ENCODE assay signal across 8 cellular contexts in the genomic region with DNA sequence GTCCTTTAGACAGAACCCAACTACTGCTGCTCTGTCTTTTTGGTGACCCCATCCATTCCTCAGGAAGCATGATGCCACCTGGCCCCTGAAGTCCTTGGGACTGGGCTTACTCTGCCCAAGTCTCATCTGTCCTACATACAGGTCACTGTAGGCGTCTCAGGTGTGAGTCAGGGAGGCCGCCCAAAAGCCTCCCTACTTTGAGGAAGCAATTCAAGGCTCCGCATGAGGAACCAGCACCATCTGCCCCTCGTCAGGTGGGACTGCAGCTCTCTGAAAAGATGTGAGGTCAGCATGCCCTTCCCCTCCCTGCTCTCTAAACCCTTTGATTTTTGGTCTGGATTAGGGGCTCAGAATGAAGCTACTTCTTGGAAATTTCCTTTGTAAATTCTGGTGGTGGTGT.
DNase-seq lines count a peak whose midpoint lies in the region; ATAC-seq and TF ChIP-seq lines count a peak whose summit lies in the region.

No MANE protein-coding gene starts in this region.

- H3F3A ChIP-seq in MM.1S (ENCODE audit: insufficient read depth, low read length), result no peaks in the 10 kb centered on the region
- H3F3A ChIP-seq in GM23248 (ENCODE audit: insufficient read depth), result 0 out of 2 replicates have a peak, but pooled peaks cover 4% of the 10 kb centered on the region

- no peaks in the 10 kb centered on the region for H3K79me2 ChIP-seq in MM.1S (ENCODE audit: low read length)
- no peaks in the 10 kb centered on the region for H3K79me2 ChIP-seq in GM23248 (ENCODE audit: insufficient read depth)

- no peaks in the 10 kb centered on the region for H3K9me3 ChIP-seq in MM.1S (replicated peaks; ENCODE audit: insufficient read depth, low read length)
- H3K9me3 ChIP-seq in GM23248 (ENCODE audit: low read depth), result no peaks in the 10 kb centered on the region

- H3K36me3 ChIP-seq in MM.1S (replicated peaks; ENCODE audit: insufficient read depth, low read length) (no peaks in the 10 kb centered on the region), GM23248 (ENCODE audit: low read depth) (no peaks in the 10 kb centered on the region)

- WGBS in GM23248 (ENCODE audit: low coverage in 1 of 2, low lambda C conversion rate in 2 of 2, missing lambda C conversion rate in 2 of 2), 2 experiments, result 85 to 86% methylated on average over 4 of the region's 4 CpGs

- H2AFZ ChIP-seq in MM.1S (ENCODE audit: low read length), result no peak overlapping the region
- no peak overlapping the region for H2AFZ ChIP-seq in GM23248

- H3K27ac ChIP-seq in MM.1S (ENCODE audit: low read length), result no peak overlapping the region
- no peak overlapping the region for H3K27ac ChIP-seq in GM23248

- ATAC-seq in GM21576 (IDR thresholded peaks at IDR 0.05; ENCODE audit: unreplicated experiment), result peak; percentile 92

- H3K27me3 ChIP-seq in MM.1S (replicated peaks; ENCODE audit: insufficient read depth, low read length) (no peaks in the 10 kb centered on the region), GM23248 (replicated peaks; ENCODE audit: insufficient read depth) (no peaks in the 10 kb centered on the region)

- H3K4me1 ChIP-seq in MM.1S (ENCODE audit: low read length) (no peaks in the 10 kb centered on the region), GM23248 (ENCODE audit: insufficient read depth) (peaks cover 12% of the 10 kb centered on the region; the same call in 1 of the 2 replicates)

- H3K9ac ChIP-seq in MM.1S (ENCODE audit: low read length), result no peak overlapping the region
- H3K9ac ChIP-seq in GM23248, result no peak overlapping the region

- TF ChIP-seq CTCF in GM12874 (IDR thresholded peaks at IDR 0.05; ENCODE audit: insufficient read depth, low read depth, low read length) (peak; percentile 67), MM.1S (IDR thresholded peaks at IDR 0.05; ENCODE audit: low read length) (peak; percentile 41), fibroblast of the aortic adventitia (IDR thresholded peaks at IDR 0.05; ENCODE audit: insufficient read depth, low read length) (peak; percentile 1)

- no peak for DNase-seq in MM.1S
- DNase-seq in fibroblast of the aortic adventitia (ENCODE audit: low read depth), result peak; percentile 5
- DNase-seq in D341Med (ENCODE audit: low spot score), result no peak
- no peak for DNase-seq in ureter (ENCODE audit: low spot score)
- no peak for DNase-seq in medulla oblongata (ENCODE audit: extremely low spot score)
- DNase-seq in GM23248, result no peak

- H3K4me3 ChIP-seq in MM.1S (ENCODE audit: low read length), result no peak overlapping the region
- H3K4me3 ChIP-seq in fibroblast of the aortic adventitia (ENCODE audit: low read depth, low read length), result no peak overlapping the region
- H3K4me3 ChIP-seq in GM23248, result no peak overlapping the region

- H4K20me1 ChIP-seq in MM.1S (ENCODE audit: insufficient read depth, low read length) (no peaks in the 10 kb centered on the region), GM23248 (ENCODE audit: insufficient read depth) (no peaks in the 10 kb centered on the region)

- no peaks in the 10 kb centered on the region for H3K9me2 ChIP-seq in MM.1S (replicated peaks; ENCODE audit: insufficient read depth, low read length)
- no peaks in the 10 kb centered on the region for H3K9me2 ChIP-seq in GM23248 (ENCODE audit: insufficient read depth)

- in situ Hi-C loops in GM23248 (cut with MboI), result no loop called here

- H3K4me2 ChIP-seq in MM.1S (ENCODE audit: low read depth, low read length) (no peak overlapping the region), GM23248 (ENCODE audit: unreplicated experiment) (no peak overlapping the region)

Comparison
In these comparisons a context has a peak if more than half of its experiments do, and no peak if none do; other contexts are left out.
1. CTCF ChIP-seq: peak in every context shown above with its lines; median percentile 67 in GM12874; 41 in MM.1S; 1 in fibroblast of the aortic adventitia.